ENCODE assay signal across 9 cellular contexts in genomic region chr5:181181650-181182565, GRCh38. TPM values are rescaled to one million over a fixed set of nuclear protein-coding genes. Genes with fewer than 3 reads are reported as not detected.
DNase-seq lines count a peak whose midpoint lies in the region; ATAC-seq and TF ChIP-seq lines count a peak whose summit lies in the region.
"Had no signal": no experiment of that assay in that cellular context is flagged by ENCODE, and none has a peak within 500 bp of the region (broad histone marks: within the 10 kb centered on the region; RNA-seq: fewer than 3 reads in every experiment).

No MANE protein-coding gene starts in this region.

- H3K36me3 ChIP-seq in BLaER1 (no peaks in the 10 kb centered on the region), prostate gland (no peaks in the 10 kb centered on the region)

- peak overlapping the region; percentile 55 for H3K4me2 ChIP-seq in BLaER1

- peaks cover 34% of the 10 kb centered on the region for H3K4me1 Mint-ChIP-seq in activated CD4-positive, alpha-beta memory T cell treated with anti-CD3 and anti-CD28 coated beads, Interleukin-2, amount 10 ng/mL, durations not matched to agents 7 days and 5 days

- peaks cover 17% of the 10 kb centered on the region for H3K27me3 Mint-ChIP-seq in activated CD4-positive, alpha-beta memory T cell treated with anti-CD3 and anti-CD28 coated beads, Interleukin-2, amount 10 ng/mL, durations not matched to agents 7 days and 5 days

- no peaks in the 10 kb centered on the region for H3K36me3 Mint-ChIP-seq in activated CD4-positive, alpha-beta memory T cell treated with anti-CD3 and anti-CD28 coated beads, Interleukin-2, amount 10 ng/mL, durations not matched to agents 7 days and 5 days (ENCODE audit: low read depth)

- TF ChIP-seq POLR2A in prostate gland (IDR thresholded peaks at IDR 0.05): no peak

- H3K4me3 ChIP-seq in BLaER1 (no peak overlapping the region), prostate gland (no peak overlapping the region)

- CTCF ChIA-PET in activated CD4-positive, alpha-beta memory T cell treated with anti-CD3 and anti-CD28 coated beads, Interleukin-2, amount 10 ng/mL, durations not matched to agents 7 days and 5 days (lab: Charles Lee): interaction anchor here (1.0 to 2.0 kb wide), 3 partner anchors 9 to 13 kb away, joined by 3 to 7 read pairs (median 6); no protein-coding TSS in a partner anchor

- H3K27ac Mint-ChIP-seq in activated CD4-positive, alpha-beta memory T cell treated with anti-CD3 and anti-CD28 coated beads, Interleukin-2, amount 10 ng/mL, durations not matched to agents 7 days and 5 days: peak overlapping the region; percentile 43

- H3K9me3 ChIP-seq in BLaER1 (no peaks in the 10 kb centered on the region), prostate gland (no peaks in the 10 kb centered on the region)

- H3K27me3 ChIP-seq in BLaER1: no peaks in the 10 kb centered on the region
- no peaks in the 10 kb centered on the region for H3K27me3 ChIP-seq in prostate gland (replicated peaks; ENCODE audit: insufficient read depth)

- H3K4me1 ChIP-seq in BLaER1: peaks cover 39% of the 10 kb centered on the region
- H3K4me1 ChIP-seq in prostate gland (replicated peaks): no peaks in the 10 kb centered on the region

- H4K20me1 ChIP-seq in BLaER1: no peaks in the 10 kb centered on the region

- H3K9me3 Mint-ChIP-seq in activated CD4-positive, alpha-beta memory T cell treated with anti-CD3 and anti-CD28 coated beads, Interleukin-2, amount 10 ng/mL, durations not matched to agents 7 days and 5 days: no peaks in the 10 kb centered on the region

- peak; percentile 28 to 84 (median 61) for TF ChIP-seq CTCF in prostate gland (IDR thresholded peaks at IDR 0.05)

- 58% methylated on average over 25 of the region's 25 CpGs for WGBS in prostate gland

- POLR2A ChIA-PET in activated CD4-positive, alpha-beta memory T cell treated with anti-CD3 and anti-CD28 coated beads, Interleukin-2, amount 10 ng/mL, durations not matched to agents 7 days and 5 days (lab: Charles Lee): interaction anchor here (1.0 kb wide), 1 partner anchor 9 kb away, joined by 3 read pairs; no protein-coding TSS in a partner anchor

- peak; percentile 73 for ATAC-seq in GM19463 (IDR thresholded peaks at IDR 0.05; ENCODE audit: unreplicated experiment)

- peak; percentile 38 for DNase-seq in HK-2 (ENCODE audit: unreplicated experiment)
- DNase-seq in activated CD4-positive, alpha-beta memory T cell treated with anti-CD3 and anti-CD28 coated beads, Interleukin-2, amount 10 ng/mL, durations not matched to agents 7 days and 5 days: peak; percentile 71
- peak; percentile 56 for DNase-seq in fibroblast of the conjunctiva (ENCODE audit: low read depth)
- DNase-seq in prostate gland (ENCODE audit: low spot score): no peak
- no peak for DNase-seq in NCI-H82 treated with DMSO at 0.1 percent for 48 hours (lab: John Stamatoyannopoulos, UW; ENCODE audit: unreplicated experiment)
- DNase-seq in NCI-H1105 (lab: John Stamatoyannopoulos, UW): no peak

- H3K4me3 Mint-ChIP-seq in activated CD4-positive, alpha-beta memory T cell treated with anti-CD3 and anti-CD28 coated beads, Interleukin-2, amount 10 ng/mL, durations not matched to agents 7 days and 5 days: peak overlapping the region; percentile 41

- intact Hi-C loops in prostate gland (cut with DNase I): loop anchor here (5.0 to 10.0 kb wide), 2 partner anchors 317 to 395 kb away; partner anchors contain the start of gene ZFP62

- H3K9ac ChIP-seq in BLaER1: no peak overlapping the region

- H3K27ac ChIP-seq in BLaER1 (no peak overlapping the region), prostate gland (no peak overlapping the region)

RNA-seq across cellular contexts. Expression of gene TRIM7, which starts 23.1 kb away (rescaled TPM):
- 1 to 10 TPM; 1.9 to 2.0 TPM for total RNA-seq in activated CD4-positive, alpha-beta memory T cell treated with anti-CD3 and anti-CD28 coated beads, Interleukin-2, amount 10 ng/mL, durations not matched to agents 7 days and 5 days
- total RNA-seq in prostate gland: 1 to 10 TPM; 4.5 to 6.4 TPM

RNA-seq across cellular contexts. Expression of gene OR2V2, which starts 34.5 kb away (rescaled TPM):
- total RNA-seq in activated CD4-positive, alpha-beta memory T cell treated with anti-CD3 and anti-CD28 coated beads, Interleukin-2, amount 10 ng/mL, durations not matched to agents 7 days and 5 days: not detected
- total RNA-seq in prostate gland: not detected
- total RNA-seq: skeletal muscle tissue had no signal

RNA-seq across cellular contexts. Expression of gene TRIM41, which starts 41.2 kb away (rescaled TPM):
- 10 to 100 TPM; 42.4 to 43.7 TPM for total RNA-seq in activated CD4-positive, alpha-beta memory T cell treated with anti-CD3 and anti-CD28 coated beads, Interleukin-2, amount 10 ng/mL, durations not matched to agents 7 days and 5 days
- 10 to 100 TPM; 16.9 to 28.3 TPM for total RNA-seq in prostate gland

RNA-seq across cellular contexts. Expression of gene OR2V1, which starts 50.9 kb away (rescaled TPM):
- total RNA-seq in activated CD4-positive, alpha-beta memory T cell treated with anti-CD3 and anti-CD28 coated beads, Interleukin-2, amount 10 ng/mL, durations not matched to agents 7 days and 5 days: not detected
- total RNA-seq in prostate gland: not detected
- total RNA-seq: skeletal muscle tissue had no signal

Comparison
In these comparisons a context has a peak if more than half of its experiments do, and no peak if none do; other contexts are left out.
1. DNase-seq: peak in HK-2 (single experiment), activated CD4-positive, alpha-beta memory T cell treated with anti-CD3 and anti-CD28 coated beads, Interleukin-2, amount 10 ng/mL, durations not matched to agents 7 days and 5 days (single experiment) and fibroblast of the conjunctiva (single experiment); none in prostate gland (single experiment), NCI-H82 treated with DMSO at 0.1 percent for 48 hours (single experiment) and NCI-H1105 (single experiment).